20 cellular contexts compared by ENCODE assay signal in genomic region chr6:92159046-92159445, GRCh38.
"Had no signal": no experiment of that assay in that cellular context is flagged by ENCODE, and none has a peak within 500 bp of the region (broad histone marks: within the 10 kb centered on the region; RNA-seq: fewer than 3 reads in every experiment).

No MANE protein-coding gene starts in this region.

- H3K27ac Mint-ChIP-seq: activated naive CD4-positive, alpha-beta T cell treated with anti-CD3 and anti-CD28 coated beads, Interleukin-2, amount 50 U/mL, for 24 hours; activated T-cell treated with anti-CD3 and anti-CD28 coated beads, Interleukin-2, amount 50 U/mL, for 72 hours; naive B cell; stimulated activated naive CD8-positive, alpha-beta T cell treated with anti-CD3 and anti-CD28 coated beads, Interleukin-15, Interleukin-2, amounts not matched to agents 100 ng/mL and 50 ng/mL, for 24 hours had no signal

- DNase-seq: activated CD4-positive, alpha-beta T cell treated with anti-CD3 and anti-CD28 coated beads, Interleukin-2, amount 50 U/mL, for 4 hours; activated effector memory CD4-positive, alpha-beta T cell treated with anti-CD3 and anti-CD28 coated beads, Interleukin-2, amount 50 U/mL, for 16 hours; activated T-cell treated with anti-CD3 and anti-CD28 coated beads, Interleukin-2, amount 50 U/mL, for 72 hours; adrenal gland; cerebellar nuclear complex; cortex of kidney; effector CD4-positive, alpha-beta T cell; esophagus squamous epithelium; left cardiac atrium; mesenchymal stem cell; mucosa of descending colon; naive B cell; stimulated activated CD4-positive, alpha-beta T cell treated with anti-CD3 and anti-CD28 coated beads, Interleukin-2, amount 100 ng/mL, for 48 hours; uterus had no signal

- H3K9me3 ChIP-seq: adrenal gland, esophagus squamous epithelium, mucosa of descending colon, prostate gland, right atrium auricular region, tibial nerve, uterus had no signal

- H3K36me3 ChIP-seq: adrenal gland, esophagus squamous epithelium, prostate gland, right atrium auricular region, tibial nerve, uterus had no signal

- H3K4me3 ChIP-seq: adrenal gland, esophagus squamous epithelium, hepatocyte, mucosa of descending colon, prostate gland, right atrium auricular region, tibial nerve, uterus had no signal

- H3K27me3 Mint-ChIP-seq: activated naive CD4-positive, alpha-beta T cell treated with anti-CD3 and anti-CD28 coated beads, Interleukin-2, amount 50 U/mL, for 24 hours; naive B cell; stimulated activated naive CD8-positive, alpha-beta T cell treated with anti-CD3 and anti-CD28 coated beads, Interleukin-15, Interleukin-2, amounts not matched to agents 100 ng/mL and 50 ng/mL, for 24 hours had no signal

- H3K79me2 ChIP-seq: hepatocyte had no signal

- H3K4me1 ChIP-seq: adrenal gland, esophagus squamous epithelium, prostate gland, right atrium auricular region, tibial nerve, uterus had no signal

- ATAC-seq: activated T-cell treated with anti-CD3 and anti-CD28 coated beads, Interleukin-2, amount 50 U/mL, for 72 hours; left cardiac atrium; mucosa of descending colon had no signal

- H3K4me3 Mint-ChIP-seq: activated naive CD4-positive, alpha-beta T cell treated with anti-CD3 and anti-CD28 coated beads, Interleukin-2, amount 50 U/mL, for 24 hours; activated T-cell treated with anti-CD3 and anti-CD28 coated beads, Interleukin-2, amount 50 U/mL, for 72 hours; naive B cell; stimulated activated naive CD8-positive, alpha-beta T cell treated with anti-CD3 and anti-CD28 coated beads, Interleukin-15, Interleukin-2, amounts not matched to agents 100 ng/mL and 50 ng/mL, for 24 hours had no signal

- H3K4me1 Mint-ChIP-seq: activated naive CD4-positive, alpha-beta T cell treated with anti-CD3 and anti-CD28 coated beads, Interleukin-2, amount 50 U/mL, for 24 hours; naive B cell had no signal

- H3K4me2 ChIP-seq: hepatocyte had no signal

- H3K27ac ChIP-seq: adrenal gland, esophagus squamous epithelium, hepatocyte, prostate gland, right atrium auricular region, tibial nerve, uterus had no signal

- H3K9me3 Mint-ChIP-seq: activated naive CD4-positive, alpha-beta T cell treated with anti-CD3 and anti-CD28 coated beads, Interleukin-2, amount 50 U/mL, for 24 hours had no signal

- H2AFZ ChIP-seq: hepatocyte had no signal

- H3K36me3 Mint-ChIP-seq: activated naive CD4-positive, alpha-beta T cell treated with anti-CD3 and anti-CD28 coated beads, Interleukin-2, amount 50 U/mL, for 24 hours; naive B cell had no signal

- H3K27me3 ChIP-seq: adrenal gland, esophagus squamous epithelium, hepatocyte, right atrium auricular region, tibial nerve, uterus had no signal
